In genomic region chr14:18688346-18688745, GRCh38 we compare ENCODE assay signal across 20 cellular contexts.
DNase-seq lines count a peak whose midpoint lies in the region; ATAC-seq and TF ChIP-seq lines count a peak whose summit lies in the region.
"Had no signal": no experiment of that assay in that cellular context is flagged by ENCODE, and none has a peak within 500 bp of the region (broad histone marks: within the 10 kb centered on the region; RNA-seq: fewer than 3 reads in every experiment).

No MANE protein-coding gene starts in this region.

- CTCF ChIA-PET in SK-N-SH (lab: Yijun Ruan, JAX) (no interaction called here), PC-9 (lab: Charles Lee) (no interaction called here)

- H2AFZ ChIP-seq in SK-N-SH (ENCODE audit: low read depth) (no peak overlapping the region), PC-9 (no peak overlapping the region)
- H2AFZ ChIP-seq: GM23248 had no signal

- H3K27me3 Mint-ChIP-seq in osteocyte (ENCODE audit: unreplicated experiment): no peaks in the 10 kb centered on the region
- H3K27me3 Mint-ChIP-seq: B cell; CD4-positive, alpha-beta T cell had no signal

- POLR2A ChIA-PET in SK-N-SH (lab: Yijun Ruan, JAX) (no interaction called here), PC-9 (lab: Charles Lee; ENCODE audit: unreplicated experiment) (no interaction called here)

- H3F3A ChIP-seq in SK-N-SH (replicated peaks; ENCODE audit: insufficient read depth) (no peaks in the 10 kb centered on the region), PC-9 (ENCODE audit: insufficient read depth, low read depth) (no peaks in the 10 kb centered on the region)

- no peak overlapping the region for H3K27ac Mint-ChIP-seq in osteocyte (ENCODE audit: unreplicated experiment)
- H3K27ac Mint-ChIP-seq: B cell; CD4-positive, alpha-beta T cell had no signal

- DNase-seq in SK-N-SH (no peak), HT1080 (ENCODE audit: low read depth) (peak; percentile 60), RWPE2 (ENCODE audit: low spot score) (no peak), PC-9 (no peak), osteocyte (ENCODE audit: extremely low spot score, unreplicated experiment) (no peak), AG08395 (ENCODE audit: low spot score) (no peak)
- DNase-seq: Caco-2; CD4-positive, alpha-beta T cell; GDM1; GM23248; H7; IMR-90 had no signal

- H3K9me2 ChIP-seq in SK-N-SH (no peaks in the 10 kb centered on the region), PC-9 (ENCODE audit: insufficient read depth) (no peaks in the 10 kb centered on the region)

- WGBS in SK-N-SH (ENCODE audit: low lambda C conversion rate): 21% methylated on average over 2 of the region's 2 CpGs

- no peak overlapping the region for H3K9ac ChIP-seq in SK-N-SH
- H3K9ac ChIP-seq: GM23248 had no signal

- BruUV-seq in PC-9 (replicated peaks; lab: Mats Ljungman, UMichigan): no TSS peak

- H3K4me1 ChIP-seq in SK-N-SH (ENCODE audit: control insufficient read depth in 1 of 2, insufficient read depth in 2 of 2, low read depth in 1 of 2, low read length in 1 of 2) (no peaks in the 10 kb centered on the region), RWPE2 (ENCODE audit: insufficient read depth, poor library complexity, severe bottlenecking) (no peaks in the 10 kb centered on the region), PC-9 (replicated peaks; ENCODE audit: insufficient read depth) (no peaks in the 10 kb centered on the region)
- H3K4me1 ChIP-seq: Caco-2 had no signal

- H3K36me3 Mint-ChIP-seq in osteocyte (ENCODE audit: unreplicated experiment): no peaks in the 10 kb centered on the region

- H3K36me3 ChIP-seq in SK-N-SH (replicated peaks in 1 of 2; ENCODE audit: control insufficient read depth in 1 of 2, insufficient read depth in 2 of 2, low read length in 1 of 2) (peaks cover 0 to 2% of the 10 kb centered on the region in 2 experiments), RWPE2 (ENCODE audit: low read depth) (no peaks in the 10 kb centered on the region), PC-9 (ENCODE audit: low read depth) (no peaks in the 10 kb centered on the region)

- ATAC-seq in SK-N-SH treated with all-trans-retinoic acid at 6 μM for 48 hours: peak; percentile 51
- ATAC-seq in RWPE2 (ENCODE audit: low read depth): peak; percentile 27; the same call in 1 of the 3 replicates
- ATAC-seq in HG02798 (IDR thresholded peaks at IDR 0.05; ENCODE audit: poor library complexity, unreplicated experiment): no peak
- ATAC-seq: HCT116, K562 had no signal

- no peak overlapping the region for H3K4me3 ChIP-seq in SK-N-SH (ENCODE audit: low read depth in 2 of 2, low read length in 1 of 2)
- no peak overlapping the region for H3K4me3 ChIP-seq in RWPE2 (ENCODE audit: severe bottlenecking)
- no peak overlapping the region for H3K4me3 ChIP-seq in PC-9
- H3K4me3 ChIP-seq: GM23248, K562 had no signal

- TF ChIP-seq CTCF in SK-N-SH (IDR thresholded peaks at IDR 0.05) (no peak), RWPE2 (IDR thresholded peaks at IDR 0.05; ENCODE audit: poor library complexity, severe bottlenecking) (no peak), PC-9 (conservative IDR thresholded peaks at IDR 0.05) (no peak), osteocyte (IDR thresholded peaks at IDR 0.05) (no peak)

- H3K27me3 ChIP-seq in SK-N-SH (ENCODE audit: insufficient read depth) (no peaks in the 10 kb centered on the region), RWPE2 (ENCODE audit: insufficient read depth, poor library complexity, severe bottlenecking) (peaks cover 12% of the 10 kb centered on the region), PC-9 (ENCODE audit: insufficient read depth, low read depth) (no peaks in the 10 kb centered on the region)

- H4K20me1 ChIP-seq in SK-N-SH (ENCODE audit: insufficient read depth): no peaks in the 10 kb centered on the region
- H4K20me1 ChIP-seq in PC-9 (ENCODE audit: insufficient read depth): no peaks in the 10 kb centered on the region

- intact Hi-C loops in PC-9 (cut with micrococcal nuclease; ENCODE audit: unreplicated experiment): no loop called here

- TF ChIP-seq RAD21 in SK-N-SH (IDR thresholded peaks at IDR 0.05; ENCODE audit: low read length): no peak

- no peak for TF ChIP-seq EP300 in SK-N-SH (IDR thresholded peaks at IDR 0.05; ENCODE audit: borderline replicate concordance in 1 of 2, low read depth in 1 of 2, low read length in 1 of 2)

- peaks cover 59% of the 10 kb centered on the region for H3K9me3 Mint-ChIP-seq in osteocyte (ENCODE audit: unreplicated experiment)

- no peaks in the 10 kb centered on the region for H3K9me3 ChIP-seq in SK-N-SH
- peaks cover 7% of the 10 kb centered on the region for H3K9me3 ChIP-seq in RWPE2 (ENCODE audit: severe bottlenecking)
- H3K9me3 ChIP-seq in PC-9 (ENCODE audit: insufficient read depth, low read depth): no peaks in the 10 kb centered on the region
- H3K9me3 ChIP-seq: Caco-2 had no signal

- H3K4me2 ChIP-seq in SK-N-SH: no peak overlapping the region
- H3K4me2 ChIP-seq in PC-9: no peak overlapping the region

- H3K79me2 ChIP-seq in SK-N-SH (ENCODE audit: insufficient read depth): no peaks in the 10 kb centered on the region
- H3K79me2 ChIP-seq in PC-9 (ENCODE audit: low read depth): no peaks in the 10 kb centered on the region

- H3K4me3 Mint-ChIP-seq in osteocyte (ENCODE audit: unreplicated experiment): no peak overlapping the region
- H3K4me3 Mint-ChIP-seq: B cell; CD4-positive, alpha-beta T cell had no signal

- H3K27ac ChIP-seq in SK-N-SH (ENCODE audit: low read depth in 2 of 2, low read length in 1 of 2) (peak overlapping the region in 1 of 2 experiments; percentile 18; a peak in 2 of 4 replicates), RWPE2 (ENCODE audit: poor library complexity, severe bottlenecking) (no peak overlapping the region), PC-9 (no peak overlapping the region)
- H3K27ac ChIP-seq: 22Rv1, C4-2B, GM23248, HL-60 had no signal

- H3K4me1 Mint-ChIP-seq in osteocyte (ENCODE audit: unreplicated experiment): no peaks in the 10 kb centered on the region
- H3K4me1 Mint-ChIP-seq: B cell had no signal

TF ChIP-seq in SK-N-SH treated with all-trans-retinoic acid at 6 μM for 48 hours, 23 proteins besides CTCF, POLR2A, EP300 and RAD21 (continues in another document):
- TF ChIP-seq ZNF8 (CRISPR knock-in tag; IDR thresholded peaks at IDR 0.05): no peak
- TF ChIP-seq ARNTL (CRISPR knock-in tag; IDR thresholded peaks at IDR 0.05; ENCODE audit: borderline replicate concordance, low read depth): no peak
- TF ChIP-seq ESRRG (CRISPR knock-in tag; IDR thresholded peaks at IDR 0.05): no peak
- TF ChIP-seq TSHZ2 (CRISPR knock-in tag; IDR thresholded peaks at IDR 0.05): no peak
- no peak for TF ChIP-seq ISL1 (CRISPR knock-in tag; IDR thresholded peaks at IDR 0.05)
- no peak for TF ChIP-seq SNAI2 (CRISPR knock-in tag; IDR thresholded peaks at IDR 0.05)
- TF ChIP-seq ZC3H10 (CRISPR knock-in tag; IDR thresholded peaks at IDR 0.05): no peak

TF ChIP-seq in SK-N-SH, 30 proteins besides CTCF, POLR2A, EP300 and RAD21 (continues in another document):
- TF ChIP-seq USF2 (IDR thresholded peaks at IDR 0.05; ENCODE audit: borderline replicate concordance, low read depth, low read length) (no peak), YY1 (IDR thresholded peaks at IDR 0.05; ENCODE audit: low read depth) (no peak), FOSL2 (IDR thresholded peaks at IDR 0.05; ENCODE audit: borderline replicate concordance, low read depth) (no peak), SIN3A (IDR thresholded peaks at IDR 0.05; ENCODE audit: borderline replicate concordance, low read depth, low read length) (no peak), GATA2 (CRISPR knock-in tag; IDR thresholded peaks at IDR 0.05) (no peak), CHD2 (IDR thresholded peaks at IDR 0.05; ENCODE audit: low read length, partially characterized antibody) (no peak), NFIC (IDR thresholded peaks at IDR 0.05; ENCODE audit: borderline replicate concordance) (no peak), MEF2A (IDR thresholded peaks at IDR 0.05; ENCODE audit: borderline replicate concordance, low read depth) (no peak), SMC3 (IDR thresholded peaks at IDR 0.05; ENCODE audit: low read depth, low read length) (no peak), FOXM1 (IDR thresholded peaks at IDR 0.05; ENCODE audit: low read depth) (no peak), IRF3 (IDR thresholded peaks at IDR 0.05; ENCODE audit: low read depth, low read length) (no peak), ZBTB33 (IDR thresholded peaks at IDR 0.05; ENCODE audit: borderline replicate concordance, low read depth) (no peak), TEAD4 (IDR thresholded peaks at IDR 0.05; ENCODE audit: borderline replicate concordance, insufficient read depth) (no peak)
